Comparison of ENCODE assay signal across 18 cellular contexts in genomic region chr10:16992611-16993119, GRCh38.
DNase-seq lines count a peak whose midpoint lies in the region; ATAC-seq and TF ChIP-seq lines count a peak whose summit lies in the region.
"Had no signal": no experiment of that assay in that cellular context is flagged by ENCODE, and none has a peak within 500 bp of the region (broad histone marks: within the 10 kb centered on the region; RNA-seq: fewer than 3 reads in every experiment).

No MANE protein-coding gene starts in this region.

- no peaks in the 10 kb centered on the region for H3K27me3 Mint-ChIP-seq in activated T-cell treated with anti-CD3 and anti-CD28 coated beads, Interleukin-2, amount 50 U/mL, for 4 hours (ENCODE audit: low read depth)

- H3K9me3 ChIP-seq in GM23248 (ENCODE audit: low read depth) (no peaks in the 10 kb centered on the region), subcutaneous abdominal adipose tissue (ENCODE audit: control insufficient read depth in 5 of 5, low read length in 5 of 5) (no peaks in the 10 kb centered on the region)

- peak overlapping the region; percentile 69 for H3K27ac ChIP-seq in GM23248
- H3K27ac ChIP-seq in subcutaneous abdominal adipose tissue (ENCODE audit: low read depth, low read length): peak overlapping the region; percentile 41

- DNase-seq in GM23248 (peak; percentile 53), cardiac fibroblast (ENCODE audit: low read depth in 2 of 2) (peak; percentile 58 to 61), iris pigment epithelial cell (ENCODE audit: low read depth) (peak; percentile 21), SW480 (ENCODE audit: low spot score) (no peak), NCI-H510A (lab: John Stamatoyannopoulos, UW) (no peak)
- no peak for DNase-seq in activated T-cell treated with anti-CD3 and anti-CD28 coated beads, Interleukin-2, amount 50 U/mL, for 4 hours
- DNase-seq: activated CD8-positive, alpha-beta memory T cell treated with anti-CD3 and anti-CD28 coated beads for 24 hours; activated gamma-delta T cell treated with Interleukin-2 at 50 U/mL for 16 hours; CD4-positive, CD25-positive, alpha-beta regulatory T cell; midbrain; NCI-H2029; NCI-H774; SHP77; stimulated activated CD4-positive, alpha-beta T cell treated with anti-CD3 and anti-CD28 coated beads, Interleukin-4, amount 100 ng/mL, for 4 hours; stimulated activated naive B cell treated with anti-CD40 and anti-IgM and Interleukin-4, amounts not matched to agents 10 μg/mL and 1 μg/mL and 100 μg/mL, for 72 hours; T1000 had no signal

- H3K9me2 ChIP-seq in GM23248 (ENCODE audit: insufficient read depth): no peaks in the 10 kb centered on the region

- no peak overlapping the region for H3K4me3 Mint-ChIP-seq in activated T-cell treated with anti-CD3 and anti-CD28 coated beads, Interleukin-2, amount 50 U/mL, for 4 hours
- H3K4me3 Mint-ChIP-seq: CD4-positive, CD25-positive, alpha-beta regulatory T cell; stimulated activated naive B cell treated with anti-CD40 and anti-IgM and Interleukin-4, amounts not matched to agents 10 μg/mL and 1 μg/mL and 100 μg/mL, for 72 hours had no signal

- H4K20me1 ChIP-seq in GM23248 (ENCODE audit: insufficient read depth): no peaks in the 10 kb centered on the region

- no peaks in the 10 kb centered on the region for H3K79me2 ChIP-seq in GM23248 (ENCODE audit: insufficient read depth)

- peak overlapping the region; percentile 69 for H3K4me2 ChIP-seq in GM23248 (ENCODE audit: unreplicated experiment)

- no peaks in the 10 kb centered on the region for H3K27me3 ChIP-seq in GM23248 (replicated peaks; ENCODE audit: insufficient read depth)
- H3K27me3 ChIP-seq in subcutaneous abdominal adipose tissue (ENCODE audit: control insufficient read depth in 5 of 5, insufficient read depth in 4 of 5, low read length in 5 of 5): no peaks in the 10 kb centered on the region

- H3K9ac ChIP-seq in GM23248 (peak overlapping the region; percentile 73), subcutaneous abdominal adipose tissue (ENCODE audit: low read length in 5 of 5) (peak overlapping the region in 1 of 5 donors; percentile 52)

- no peaks in the 10 kb centered on the region for H3K36me3 ChIP-seq in GM23248 (ENCODE audit: low read depth)
- H3K36me3 ChIP-seq in subcutaneous abdominal adipose tissue (ENCODE audit: control insufficient read depth in 5 of 5, insufficient read depth in 5 of 5, low read length in 5 of 5): no peaks in the 10 kb centered on the region

- peaks cover 29% of the 10 kb centered on the region for H3F3A ChIP-seq in GM23248 (ENCODE audit: insufficient read depth)

- H3K36me3 Mint-ChIP-seq in activated T-cell treated with anti-CD3 and anti-CD28 coated beads, Interleukin-2, amount 50 U/mL, for 4 hours (ENCODE audit: insufficient read depth): peaks cover 3% of the 10 kb centered on the region

- no peak for TF ChIP-seq CTCF in cardiac fibroblast (IDR thresholded peaks at IDR 0.05; ENCODE audit: low read depth, low read length)

- H3K4me1 ChIP-seq in GM23248 (ENCODE audit: insufficient read depth): peaks cover 40% of the 10 kb centered on the region
- H3K4me1 ChIP-seq in subcutaneous abdominal adipose tissue (ENCODE audit: control insufficient read depth in 5 of 5, insufficient read depth in 5 of 5, low read length in 5 of 5): peaks cover 0 to 22% (median 15%) of the 10 kb centered on the region in 5 donors

- ATAC-seq in activated T-cell treated with anti-CD3 and anti-CD28 coated beads, Interleukin-2, amount 50 U/mL, for 4 hours: no peak
- ATAC-seq in HG02970 (IDR thresholded peaks at IDR 0.05; ENCODE audit: low FRiP score, unreplicated experiment): no peak
- ATAC-seq: stimulated activated naive B cell treated with anti-CD40 and anti-IgM and Interleukin-4, amounts not matched to agents 10 μg/mL and 1 μg/mL and 100 μg/mL, for 72 hours had no signal

- WGBS in GM23248 (ENCODE audit: low coverage in 1 of 2, low lambda C conversion rate in 2 of 2, missing lambda C conversion rate in 2 of 2), 2 experiments: 2 to 3% methylated on average over 10 of the region's 10 CpGs

- H3K4me1 Mint-ChIP-seq in activated T-cell treated with anti-CD3 and anti-CD28 coated beads, Interleukin-2, amount 50 U/mL, for 4 hours (ENCODE audit: low read depth): peaks cover 13% of the 10 kb centered on the region

- no peaks in the 10 kb centered on the region for H3K9me3 Mint-ChIP-seq in activated T-cell treated with anti-CD3 and anti-CD28 coated beads, Interleukin-2, amount 50 U/mL, for 4 hours
- H3K9me3 Mint-ChIP-seq: CD4-positive, CD25-positive, alpha-beta regulatory T cell; stimulated activated naive B cell treated with anti-CD40 and anti-IgM and Interleukin-4, amounts not matched to agents 10 μg/mL and 1 μg/mL and 100 μg/mL, for 72 hours had no signal

- peak overlapping the region; percentile 71 for H2AFZ ChIP-seq in GM23248

- in situ Hi-C loops in GM23248 (cut with MboI): no loop called here

- H3K4me3 ChIP-seq in GM23248 (peak overlapping the region; percentile 58), cardiac fibroblast (replicated peaks in 1 of 2; ENCODE audit: low read depth in 2 of 2, low read length in 2 of 2) (peak overlapping the region; percentile 2 to 12), subcutaneous abdominal adipose tissue (ENCODE audit: low read depth in 1 of 5, low read length in 5 of 5) (peak overlapping the region in 3 of 5 donors; percentile 22 to 57 (median 31))

Comparison
In these comparisons a context has a peak if more than half of its experiments do, and no peak if none do; other contexts are left out.
1. DNase-seq: peak in GM23248 (single experiment), cardiac fibroblast (2 of 2) and iris pigment epithelial cell (single experiment); none in activated T-cell treated with anti-CD3 and anti-CD28 coated beads, Interleukin-2, amount 50 U/mL, for 4 hours (single experiment), SW480 (single experiment) and NCI-H510A (single experiment).
2. H3K4me3 ChIP-seq: peak in every context shown above with its lines; median percentile 58 in GM23248; 31 in subcutaneous abdominal adipose tissue; 7 in cardiac fibroblast.